Comparison of ENCODE assay signal across 15 cellular contexts in the genomic region with DNA sequence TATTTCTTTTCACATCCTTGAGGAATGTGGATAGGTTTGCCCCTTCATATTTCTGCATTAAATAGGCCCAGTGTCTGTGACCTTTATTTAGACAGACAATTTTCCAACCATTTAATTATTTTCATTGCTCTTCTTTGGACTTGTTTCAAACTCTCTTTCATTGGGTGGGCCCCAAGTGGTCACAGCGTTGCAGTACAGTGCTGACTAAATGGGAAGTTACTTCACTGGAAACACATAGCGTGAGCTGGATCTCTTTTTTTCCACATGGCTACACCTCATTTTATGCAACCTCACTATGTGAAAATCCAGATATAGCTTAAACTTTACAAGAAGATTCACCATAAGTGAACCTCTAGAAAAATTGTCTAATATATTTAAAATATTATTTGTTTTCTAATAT.
DNase-seq lines count a peak whose midpoint lies in the region; ATAC-seq and TF ChIP-seq lines count a peak whose summit lies in the region.
"Had no signal": no experiment of that assay in that cellular context is flagged by ENCODE, and none has a peak within 500 bp of the region (broad histone marks: within the 10 kb centered on the region; RNA-seq: fewer than 3 reads in every experiment).

No MANE protein-coding gene starts in this region.

- H3K4me3 ChIP-seq in AG09309 (ENCODE audit: control insufficient read depth, low read depth, low read length), result no peak overlapping the region
- H3K4me3 ChIP-seq in sigmoid colon, result no peak overlapping the region
- H3K4me3 ChIP-seq: K562, left ventricle myocardium inferior, upper lobe of left lung had no signal

- intact Hi-C loops in sigmoid colon (cut with DNase I), result no loop called here

- no peaks in the 10 kb centered on the region for H3K4me1 ChIP-seq in sigmoid colon
- H3K4me1 ChIP-seq: left ventricle myocardium inferior, upper lobe of left lung had no signal

- no peak for TF ChIP-seq EP300 in sigmoid colon (IDR thresholded peaks at IDR 0.05)

- WGBS in sigmoid colon, 2 donors, result 70 to 71% methylated on average over 2 of the region's 2 CpGs

- no peaks in the 10 kb centered on the region for H3K9me3 ChIP-seq in sigmoid colon
- H3K9me3 ChIP-seq: left ventricle myocardium inferior, upper lobe of left lung had no signal

- ATAC-seq in GM21515 (IDR thresholded peaks at IDR 0.05; ENCODE audit: unreplicated experiment), result no peak
- ATAC-seq: K562 had no signal

- H3K27ac ChIP-seq in sigmoid colon, result no peak overlapping the region
- H3K27ac ChIP-seq: left ventricle myocardium inferior, upper lobe of left lung had no signal

- H3K27me3 ChIP-seq in sigmoid colon, result no peaks in the 10 kb centered on the region
- H3K27me3 ChIP-seq: upper lobe of left lung had no signal

- TF ChIP-seq CTCF in AG09309 (IDR thresholded peaks at IDR 0.05; ENCODE audit: control insufficient read depth, insufficient read depth, low read depth, low read length, missing control alignments) (peak; percentile 39), sigmoid colon (IDR thresholded peaks at IDR 0.05) (no peak)

- DNase-seq in AG09309 (ENCODE audit: low read depth), result peak; percentile 72
- peak; percentile 34 for DNase-seq in HS-5 (ENCODE audit: low read depth)
- peak; percentile 53 for DNase-seq in amniotic epithelial cell (ENCODE audit: low read depth)
- DNase-seq in kidney glomerular epithelial cell (lab: John Stamatoyannopoulos, UW), result peak; percentile 77
- DNase-seq in NAMALWA (ENCODE audit: low spot score), result no peak
- DNase-seq in sigmoid colon, result no peak
- no peak for DNase-seq in NCI-H524 (lab: John Stamatoyannopoulos, UW)
- DNase-seq: ACHN; activated naive CD4-positive, alpha-beta T cell treated with Interleukin-2 at 50 U/mL for 16 hours; left ventricle myocardium inferior; NCI-H2107; stimulated activated CD4-positive, alpha-beta T cell treated with anti-CD3 and anti-CD28 coated beads, Interleukin-12 subunit alpha, Interleukin-12 subunit beta, amount 100 ng/mL, for 4 hours; upper lobe of left lung had no signal

- no peaks in the 10 kb centered on the region for H3K36me3 ChIP-seq in sigmoid colon
- H3K36me3 ChIP-seq: left ventricle myocardium inferior, upper lobe of left lung had no signal

- no peak for TF ChIP-seq POLR2A in sigmoid colon (IDR thresholded peaks at IDR 0.05)

Comparison
In these comparisons a context has a peak if more than half of its experiments do, and no peak if none do; other contexts are left out.
1. DNase-seq: peak in AG09309 (single experiment), HS-5 (single experiment), amniotic epithelial cell (single experiment) and kidney glomerular epithelial cell (single experiment); none in NAMALWA (single experiment), sigmoid colon (single experiment) and NCI-H524 (0 of 2).